In the genomic region with DNA sequence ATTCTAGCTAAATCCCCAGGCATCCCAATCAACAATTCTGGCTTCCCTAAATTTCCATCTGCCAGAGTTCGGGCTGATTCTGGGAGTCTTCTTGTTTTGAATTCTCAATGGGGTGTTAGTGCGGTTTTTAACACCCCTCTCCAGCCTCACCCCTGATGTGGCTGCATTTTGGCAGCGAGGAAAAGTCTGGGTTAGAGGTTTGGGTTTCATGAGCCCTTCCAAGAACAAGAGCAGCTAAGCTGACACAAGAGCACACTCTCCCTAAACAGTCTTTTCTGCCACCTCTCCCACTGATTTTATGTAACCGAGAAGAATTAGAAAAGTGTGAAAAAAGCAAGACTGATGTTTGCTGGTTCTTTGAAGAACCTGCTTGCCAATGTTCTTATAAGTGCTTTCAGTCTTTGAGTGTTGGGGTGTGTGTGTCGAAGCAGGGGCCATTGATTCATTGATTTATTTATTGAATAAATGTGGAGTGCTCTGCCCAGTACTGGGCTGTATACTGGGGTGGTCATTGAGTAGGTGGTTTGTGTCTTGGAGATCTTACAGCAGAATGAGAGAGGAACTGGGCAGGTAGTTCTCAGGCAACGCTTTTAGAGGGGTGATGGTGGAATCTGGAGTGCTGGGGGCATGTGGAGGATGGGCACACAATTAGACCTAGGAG, we compare ENCODE assay signal across 12 cellular contexts.
A peak's percentile ranks its signal among the peaks of the same experiment; 100 is the strongest.
DNase-seq lines count a peak whose midpoint lies in the region; ATAC-seq and TF ChIP-seq lines count a peak whose summit lies in the region.
"Had no signal": no experiment of that assay in that cellular context is flagged by ENCODE, and none has a peak within 500 bp of the region (broad histone marks: within the 10 kb centered on the region; RNA-seq: fewer than 3 reads in every experiment).

No MANE protein-coding gene starts in this region.

- intact Hi-C loops in CD4-positive, alpha-beta memory T cell (cut with micrococcal nuclease): loop anchor here (10.0 kb wide), 1 partner anchor 54 kb away; no protein-coding TSS in a partner anchor
- intact Hi-C loops in natural killer cell (cut with micrococcal nuclease): no loop called here

- peaks cover 66% of the 10 kb centered on the region for H3K4me1 ChIP-seq in CD4-positive, alpha-beta memory T cell (ENCODE audit: insufficient read depth, low read length)

- H3K27me3 ChIP-seq in CD4-positive, alpha-beta memory T cell (ENCODE audit: insufficient read depth, low read length): no peaks in the 10 kb centered on the region
- H3K27me3 ChIP-seq: gastroesophageal sphincter had no signal

- CTCF ChIA-PET in CD4-positive, alpha-beta memory T cell (lab: Charles Lee; ENCODE audit: partially characterized antibody): interaction anchor here (6.1 kb wide), 1 partner anchor 32 kb away, joined by 39 read pairs; no protein-coding TSS in a partner anchor

- POLR2A ChIA-PET in CD4-positive, alpha-beta memory T cell (lab: Charles Lee; ENCODE audit: partially characterized antibody): interaction anchor here (0.6 to 1.8 kb wide), 3 partner anchors 8 to 38 kb away, joined by 3 to 7 read pairs (median 3); no protein-coding TSS in a partner anchor

- peaks cover 49 to 91% (median 65%) of the 10 kb centered on the region in 4 donors for H3K4me1 Mint-ChIP-seq in CD4-positive, alpha-beta memory T cell
- H3K4me1 Mint-ChIP-seq in IgD-negative memory B cell: peaks cover 44 to 60% (median 51%) of the 10 kb centered on the region in 3 donors
- H3K4me1 Mint-ChIP-seq in central memory CD8-positive, alpha-beta T cell: peaks cover 75% of the 10 kb centered on the region
- peaks cover 82 to 85% of the 10 kb centered on the region in 2 donors for H3K4me1 Mint-ChIP-seq in natural killer cell

- H3K27ac Mint-ChIP-seq in CD4-positive, alpha-beta memory T cell: peak overlapping the region; percentile 82 to 93 (median 89)
- peak overlapping the region in 2 of 3 donors; percentile 10 to 70 for H3K27ac Mint-ChIP-seq in IgD-negative memory B cell
- H3K27ac Mint-ChIP-seq in central memory CD8-positive, alpha-beta T cell (ENCODE audit: low read depth): peak overlapping the region; percentile 97
- peak overlapping the region; percentile 97 to 99 for H3K27ac Mint-ChIP-seq in natural killer cell

- DNase-seq in CD4-positive, alpha-beta memory T cell: no peak
- no peak for DNase-seq in central memory CD8-positive, alpha-beta T cell (ENCODE audit: low spot score in 2 of 2)
- DNase-seq in natural killer cell (no peak), AG08395 (ENCODE audit: low spot score) (no peak), cerebellum (ENCODE audit: low spot score) (no peak), HCEC 1CT (no peak)
- DNase-seq in stimulated activated naive CD4-positive, alpha-beta T cell (lab: John Stamatoyannopoulos, UW): no peak
- DNase-seq: COR-L47, NCI-H510A treated with DMSO at 0.1 percent for 48 hours had no signal

- H3K36me3 ChIP-seq in CD4-positive, alpha-beta memory T cell (ENCODE audit: insufficient read depth, low read length): no peaks in the 10 kb centered on the region
- H3K36me3 ChIP-seq: gastroesophageal sphincter had no signal

- no peaks in the 10 kb centered on the region for H3K9me3 Mint-ChIP-seq in CD4-positive, alpha-beta memory T cell
- H3K9me3 Mint-ChIP-seq in IgD-negative memory B cell (no peaks in the 10 kb centered on the region), natural killer cell (no peaks in the 10 kb centered on the region)
- H3K9me3 Mint-ChIP-seq in central memory CD8-positive, alpha-beta T cell: no peaks in the 10 kb centered on the region

- peak overlapping the region in 1 of 2 donors; percentile 30 for H3K4me3 ChIP-seq in CD4-positive, alpha-beta memory T cell (ENCODE audit: low read length in 2 of 2)
- H3K4me3 ChIP-seq: gastroesophageal sphincter had no signal

- no peaks in the 10 kb centered on the region for H3K9me3 ChIP-seq in CD4-positive, alpha-beta memory T cell (ENCODE audit: control insufficient read depth in 1 of 2, low read length in 2 of 2)
- H3K9me3 ChIP-seq: gastroesophageal sphincter had no signal

- H3K27me3 Mint-ChIP-seq in CD4-positive, alpha-beta memory T cell: no peaks in the 10 kb centered on the region
- H3K27me3 Mint-ChIP-seq in IgD-negative memory B cell (no peaks in the 10 kb centered on the region), natural killer cell (ENCODE audit: low read depth in 2 of 2) (no peaks in the 10 kb centered on the region)
- no peaks in the 10 kb centered on the region for H3K27me3 Mint-ChIP-seq in central memory CD8-positive, alpha-beta T cell

- H3K27ac ChIP-seq in CD4-positive, alpha-beta memory T cell (ENCODE audit: low read depth, low read length): peak overlapping the region; percentile 48
- H3K27ac ChIP-seq: gastroesophageal sphincter, VCaP had no signal

- peaks cover 18 to 57% of the 10 kb centered on the region in 2 donors for H3K36me3 Mint-ChIP-seq in CD4-positive, alpha-beta memory T cell
- H3K36me3 Mint-ChIP-seq in IgD-negative memory B cell: no peaks in the 10 kb centered on the region
- peaks cover 45% of the 10 kb centered on the region for H3K36me3 Mint-ChIP-seq in central memory CD8-positive, alpha-beta T cell (ENCODE audit: insufficient read depth)
- peaks cover 14% of the 10 kb centered on the region for H3K36me3 Mint-ChIP-seq in natural killer cell

- TF ChIP-seq CTCF in natural killer cell (IDR thresholded peaks at IDR 0.05): no peak

- ATAC-seq in central memory CD8-positive, alpha-beta T cell (replicated peaks; ENCODE audit: extremely low read depth, poor library complexity, severe bottlenecking): peak; percentile 33
- peak in 1 of 3 donors; percentile 46 for ATAC-seq in natural killer cell
- ATAC-seq: gastroesophageal sphincter had no signal

- H3K4me3 Mint-ChIP-seq in CD4-positive, alpha-beta memory T cell: peak overlapping the region; percentile 12 to 85 (median 73)
- peak overlapping the region in 3 of 4 donors; percentile 21 to 79 (median 67) for H3K4me3 Mint-ChIP-seq in IgD-negative memory B cell
- peak overlapping the region; percentile 81 for H3K4me3 Mint-ChIP-seq in central memory CD8-positive, alpha-beta T cell
- peak overlapping the region; percentile 94 for H3K4me3 Mint-ChIP-seq in natural killer cell

Comparison
In these comparisons a context has a peak if more than half of its experiments do, and no peak if none do; other contexts are left out.
1. H3K27ac Mint-ChIP-seq: peak in every context shown above with its lines; median percentile 98 in natural killer cell; 97 in central memory CD8-positive, alpha-beta T cell; 89 in CD4-positive, alpha-beta memory T cell; 40 in IgD-negative memory B cell.